1 cellular context compared by ENCODE assay signal in genomic region chr22:38506118-38506962, GRCh38.
TF ChIP-seq lines count a peak whose summit lies in the region.

TSS of gene DDX17 (minus strand) at chr22:38506311.

TF ChIP-seq in K562, 482 proteins besides CTCF, POLR2A, EP300 and RAD21 (continued from another document and continues in another):
- TF ChIP-seq, protein P1, sequence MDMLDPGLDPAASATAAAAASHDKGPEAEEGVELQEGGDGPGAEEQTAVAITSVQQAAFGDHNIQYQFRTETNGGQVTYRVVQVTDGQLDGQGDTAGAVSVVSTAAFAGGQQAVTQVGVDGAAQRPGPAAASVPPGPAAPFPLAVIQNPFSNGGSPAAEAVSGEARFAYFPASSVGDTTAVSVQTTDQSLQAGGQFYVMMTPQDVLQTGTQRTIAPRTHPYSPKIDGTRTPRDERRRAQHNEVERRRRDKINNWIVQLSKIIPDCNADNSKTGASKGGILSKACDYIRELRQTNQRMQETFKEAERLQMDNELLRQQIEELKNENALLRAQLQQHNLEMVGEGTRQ (CRISPR knock-in tag; IDR thresholded peaks at IDR 0.05) = no peak
- TF ChIP-seq MCM3 (IDR thresholded peaks at IDR 0.05) (no peak), LCOR (CRISPR knock-in tag; IDR thresholded peaks at IDR 0.05) (no peak), RBM39 (optimal IDR thresholded peaks at IDR 0.05; ENCODE audit: low read depth, low read length) (no peak), ZNF668 (CRISPR knock-in tag; IDR thresholded peaks at IDR 0.05) (no peak), MYC (IDR thresholded peaks at IDR 0.05; ENCODE audit: low read depth, low read length) (no peak; the same call in 1 of the 2 replicates), MYC (CRISPR knock-in tag; IDR thresholded peaks at IDR 0.05; ENCODE audit: borderline replicate concordance, low read depth) (peak; percentile 26; the same call in 1 of the 2 replicates), NRF1 (conservative IDR thresholded peaks at IDR 0.05 in 1 of 2, IDR thresholded peaks at IDR 0.05 in 1 of 2) (peak; percentile 66 to 76), SOX6 (IDR thresholded peaks at IDR 0.05) (peak; percentile 51; the same call in 1 of the 2 replicates), ZFX (CRISPR knock-in tag; IDR thresholded peaks at IDR 0.05) (peak; percentile 53), ADNP (tag; IDR thresholded peaks at IDR 0.05) (no peak), ZNF395 (CRISPR knock-in tag; IDR thresholded peaks at IDR 0.05) (peak; percentile 70; the same call in 1 of the 2 replicates), ZNF785 (CRISPR knock-in tag; IDR thresholded peaks at IDR 0.05) (no peak), KLF16 (IDR thresholded peaks at IDR 0.05) (no peak), FOXK2 (conservative IDR thresholded peaks at IDR 0.05 in 1 of 2, IDR thresholded peaks at IDR 0.05 in 1 of 2; ENCODE audit: low read depth in 2 of 2) (peak; percentile 21 to 22; a peak in 1 of 4 replicates), GTF2B (IDR thresholded peaks at IDR 0.05; ENCODE audit: extremely low read depth, insufficient read length) (peak; percentile 86), PRDM10 (IDR thresholded peaks at IDR 0.05; ENCODE audit: partially characterized antibody) (peak; percentile 8), ZNF589 (CRISPR knock-in tag; IDR thresholded peaks at IDR 0.05; ENCODE audit: low read depth) (peak; percentile 78; the same call in 1 of the 2 replicates), OTX1 (CRISPR knock-in tag; IDR thresholded peaks at IDR 0.05) (0 out of 2 replicates have a peak, but pooled peaks have one; percentile 35), IFI16 (CRISPR knock-in tag; IDR thresholded peaks at IDR 0.05) (no peak), XRCC5 (IDR thresholded peaks at IDR 0.05; ENCODE audit: low read depth, low read length) (no peak), ZZZ3 (IDR thresholded peaks at IDR 0.05) (no peak), HNRNPL (IDR thresholded peaks at IDR 0.05; ENCODE audit: low read depth, low read length) (peak; percentile 99), ZNF224 (CRISPR knock-in tag; IDR thresholded peaks at IDR 0.05) (no peak), NCOR1 (IDR thresholded peaks at IDR 0.05) (no peak), NFIC (IDR thresholded peaks at IDR 0.05) (peak; percentile 8; the same call in 1 of the 2 replicates), ZNF644 (tag; IDR thresholded peaks at IDR 0.05; ENCODE audit: low read depth) (peak; percentile 91; the same call in 1 of the 2 replicates), POLR3A (IDR thresholded peaks at IDR 0.05; ENCODE audit: borderline replicate concordance, extremely low read depth, insufficient read depth, insufficient read length) (no peak), EHMT2 (IDR thresholded peaks at IDR 0.05) (no peak), SMAD2 (IDR thresholded peaks at IDR 0.05; ENCODE audit: low read depth, low read length) (no peak), SFPQ (IDR thresholded peaks at IDR 0.05; ENCODE audit: low read depth, low read length) (peak; percentile 98), SETDB1 (IDR thresholded peaks at IDR 0.05; ENCODE audit: low read length) (no peak), ZNF780A (CRISPR knock-in tag; IDR thresholded peaks at IDR 0.05) (no peak), ELF1 (tag; IDR thresholded peaks at IDR 0.05) (no peak), ESRRA (IDR thresholded peaks at IDR 0.05; ENCODE audit: borderline replicate concordance, low read depth) (peak; percentile 65; the same call in 1 of the 2 replicates), GTF2F1 (IDR thresholded peaks at IDR 0.05; ENCODE audit: low read depth, low read length) (peak; percentile 83; the same call in 1 of the 2 replicates), CXXC5 (CRISPR knock-in tag; IDR thresholded peaks at IDR 0.05) (peak; percentile 18; the same call in 1 of the 2 replicates), U2AF2 (optimal IDR thresholded peaks at IDR 0.05; ENCODE audit: low read depth, low read length) (no peak), RBM34 (IDR thresholded peaks at IDR 0.05; ENCODE audit: borderline replicate concordance, insufficient read depth, low read length) (no peak)
- TF ChIP-seq, protein P2, sequence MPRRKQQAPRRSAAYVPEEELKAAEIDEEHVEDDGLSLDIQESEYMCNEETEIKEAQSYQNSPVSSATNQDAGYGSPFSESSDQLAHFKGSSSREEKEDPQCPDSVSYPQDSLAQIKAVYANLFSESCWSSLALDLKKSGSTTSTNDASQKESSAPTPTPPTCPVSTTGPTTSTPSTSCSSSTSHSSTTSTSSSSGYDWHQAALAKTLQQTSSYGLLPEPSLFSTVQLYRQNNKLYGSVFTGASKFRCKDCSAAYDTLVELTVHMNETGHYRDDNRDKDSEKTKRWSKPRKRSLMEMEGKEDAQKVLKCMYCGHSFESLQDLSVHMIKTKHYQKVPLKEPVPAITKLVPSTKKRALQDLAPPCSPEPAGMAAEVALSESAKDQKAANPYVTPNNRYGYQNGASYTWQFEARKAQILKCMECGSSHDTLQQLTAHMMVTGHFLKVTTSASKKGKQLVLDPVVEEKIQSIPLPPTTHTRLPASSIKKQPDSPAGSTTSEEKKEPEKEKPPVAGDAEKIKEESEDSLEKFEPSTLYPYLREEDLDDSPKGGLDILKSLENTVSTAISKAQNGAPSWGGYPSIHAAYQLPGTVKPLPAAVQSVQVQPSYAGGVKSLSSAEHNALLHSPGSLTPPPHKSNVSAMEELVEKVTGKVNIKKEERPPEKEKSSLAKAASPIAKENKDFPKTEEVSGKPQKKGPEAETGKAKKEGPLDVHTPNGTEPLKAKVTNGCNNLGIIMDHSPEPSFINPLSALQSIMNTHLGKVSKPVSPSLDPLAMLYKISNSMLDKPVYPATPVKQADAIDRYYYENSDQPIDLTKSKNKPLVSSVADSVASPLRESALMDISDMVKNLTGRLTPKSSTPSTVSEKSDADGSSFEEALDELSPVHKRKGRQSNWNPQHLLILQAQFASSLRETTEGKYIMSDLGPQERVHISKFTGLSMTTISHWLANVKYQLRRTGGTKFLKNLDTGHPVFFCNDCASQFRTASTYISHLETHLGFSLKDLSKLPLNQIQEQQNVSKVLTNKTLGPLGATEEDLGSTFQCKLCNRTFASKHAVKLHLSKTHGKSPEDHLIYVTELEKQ (CRISPR knock-in tag; IDR thresholded peaks at IDR 0.05) = no peak
- TF ChIP-seq, protein P3, sequence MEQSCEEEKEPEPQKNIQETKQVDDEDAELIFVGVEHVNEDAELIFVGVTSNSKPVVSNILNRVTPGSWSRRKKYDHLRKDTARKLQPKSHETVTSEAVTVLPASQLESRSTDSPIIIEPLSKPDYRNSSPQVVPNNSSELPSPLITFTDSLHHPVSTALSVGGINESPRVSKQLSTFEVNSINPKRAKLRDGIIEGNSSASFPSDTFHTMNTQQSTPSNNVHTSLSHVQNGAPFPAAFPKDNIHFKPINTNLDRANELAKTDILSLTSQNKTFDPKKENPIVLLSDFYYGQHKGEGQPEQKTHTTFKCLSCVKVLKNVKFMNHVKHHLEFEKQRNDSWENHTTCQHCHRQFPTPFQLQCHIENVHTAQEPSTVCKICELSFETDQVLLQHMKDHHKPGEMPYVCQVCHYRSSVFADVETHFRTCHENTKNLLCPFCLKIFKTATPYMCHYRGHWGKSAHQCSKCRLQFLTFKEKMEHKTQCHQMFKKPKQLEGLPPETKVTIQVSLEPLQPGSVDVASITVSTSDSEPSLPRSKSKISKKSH (CRISPR knock-in tag; IDR thresholded peaks at IDR 0.05) = no peak
- TF ChIP-seq, protein P4, sequence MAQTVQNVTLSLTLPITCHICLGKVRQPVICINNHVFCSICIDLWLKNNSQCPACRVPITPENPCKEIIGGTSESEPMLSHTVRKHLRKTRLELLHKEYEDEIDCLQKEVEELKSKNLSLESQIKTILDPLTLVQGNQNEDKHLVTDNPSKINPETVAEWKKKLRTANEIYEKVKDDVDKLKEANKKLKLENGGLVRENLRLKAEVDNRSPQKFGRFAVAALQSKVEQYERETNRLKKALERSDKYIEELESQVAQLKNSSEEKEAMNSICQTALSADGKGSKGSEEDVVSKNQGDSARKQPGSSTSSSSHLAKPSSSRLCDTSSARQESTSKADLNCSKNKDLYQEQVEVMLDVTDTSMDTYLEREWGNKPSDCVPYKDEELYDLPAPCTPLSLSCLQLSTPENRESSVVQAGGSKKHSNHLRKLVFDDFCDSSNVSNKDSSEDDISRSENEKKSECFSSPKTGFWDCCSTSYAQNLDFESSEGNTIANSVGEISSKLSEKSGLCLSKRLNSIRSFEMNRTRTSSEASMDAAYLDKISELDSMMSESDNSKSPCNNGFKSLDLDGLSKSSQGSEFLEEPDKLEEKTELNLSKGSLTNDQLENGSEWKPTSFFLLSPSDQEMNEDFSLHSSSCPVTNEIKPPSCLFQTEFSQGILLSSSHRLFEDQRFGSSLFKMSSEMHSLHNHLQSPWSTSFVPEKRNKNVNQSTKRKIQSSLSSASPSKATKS (CRISPR knock-in tag; IDR thresholded peaks at IDR 0.05) = no peak
- TF ChIP-seq, protein P5, sequence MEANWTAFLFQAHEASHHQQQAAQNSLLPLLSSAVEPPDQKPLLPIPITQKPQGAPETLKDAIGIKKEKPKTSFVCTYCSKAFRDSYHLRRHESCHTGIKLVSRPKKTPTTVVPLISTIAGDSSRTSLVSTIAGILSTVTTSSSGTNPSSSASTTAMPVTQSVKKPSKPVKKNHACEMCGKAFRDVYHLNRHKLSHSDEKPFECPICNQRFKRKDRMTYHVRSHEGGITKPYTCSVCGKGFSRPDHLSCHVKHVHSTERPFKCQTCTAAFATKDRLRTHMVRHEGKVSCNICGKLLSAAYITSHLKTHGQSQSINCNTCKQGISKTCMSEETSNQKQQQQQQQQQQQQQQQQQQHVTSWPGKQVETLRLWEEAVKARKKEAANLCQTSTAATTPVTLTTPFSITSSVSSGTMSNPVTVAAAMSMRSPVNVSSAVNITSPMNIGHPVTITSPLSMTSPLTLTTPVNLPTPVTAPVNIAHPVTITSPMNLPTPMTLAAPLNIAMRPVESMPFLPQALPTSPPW (CRISPR knock-in tag; IDR thresholded peaks at IDR 0.05) = peak; percentile 42; the same call in 1 of the 2 replicates
- TF ChIP-seq, protein P6, sequence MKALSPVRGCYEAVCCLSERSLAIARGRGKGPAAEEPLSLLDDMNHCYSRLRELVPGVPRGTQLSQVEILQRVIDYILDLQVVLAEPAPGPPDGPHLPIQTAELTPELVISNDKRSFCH (CRISPR knock-in tag; IDR thresholded peaks at IDR 0.05) = no peak
- TF ChIP-seq, protein P6 (tag; IDR thresholded peaks at IDR 0.05) = peak; percentile 84; the same call in 1 of the 2 replicates
